In the genomic region with DNA sequence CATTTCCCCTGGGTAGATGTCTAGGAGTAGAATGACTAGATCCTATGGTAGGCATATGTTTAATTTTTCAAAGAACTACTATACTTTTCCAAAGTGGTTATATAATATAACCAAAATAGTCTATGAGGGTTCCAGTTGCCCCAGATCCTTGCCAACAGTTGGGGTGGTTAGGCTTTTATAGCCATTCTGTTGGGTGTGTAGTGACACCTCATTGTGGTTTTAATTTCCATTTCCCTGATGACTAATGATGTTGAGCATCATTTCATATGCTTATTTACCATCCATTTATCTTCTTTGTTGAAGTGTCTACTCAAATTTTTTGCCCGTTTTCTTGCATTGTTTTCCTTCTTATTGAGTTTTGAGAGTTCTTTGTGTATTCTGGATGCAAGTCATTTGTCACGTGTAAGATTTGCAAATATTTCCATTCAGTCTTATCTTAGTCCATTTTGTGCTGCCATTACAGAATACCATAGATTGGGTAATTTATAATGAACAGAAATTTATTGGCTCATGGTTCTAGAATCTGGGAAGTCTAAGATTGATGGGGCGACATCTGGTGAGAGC, we compare ENCODE assay signal across 13 cellular contexts. TPM values are rescaled to one million over a fixed set of nuclear protein-coding genes. Genes with fewer than 3 reads are reported as not detected.
A peak's percentile ranks its signal among the peaks of the same experiment; 100 is the strongest.
DNase-seq lines count a peak whose midpoint lies in the region; ATAC-seq and TF ChIP-seq lines count a peak whose summit lies in the region.
"Had no signal": no experiment of that assay in that cellular context is flagged by ENCODE, and none has a peak within 500 bp of the region (broad histone marks: within the 10 kb centered on the region; RNA-seq: fewer than 3 reads in every experiment).

No MANE protein-coding gene starts in this region.

- H3K27me3 ChIP-seq in HAP-1 (ENCODE audit: low read depth): no peaks in the 10 kb centered on the region
- no peaks in the 10 kb centered on the region for H3K27me3 ChIP-seq in foreskin keratinocyte
- H3K27me3 ChIP-seq in gastroesophageal sphincter: no peaks in the 10 kb centered on the region
- H3K27me3 ChIP-seq: upper lobe of right lung had no signal

- in situ Hi-C loops in HAP-1 (cut with MboI; ENCODE audit: low sequenced_read_pairs): no loop called here

- H3K27me3 Mint-ChIP-seq in activated CD4-positive, alpha-beta memory T cell treated with anti-CD3 and anti-CD28 coated beads for 36 hours: no peaks in the 10 kb centered on the region
- peaks cover 8% of the 10 kb centered on the region for H3K27me3 Mint-ChIP-seq in nephron progenitor cell (ENCODE audit: low read depth, poor library complexity)

- peak overlapping the region; percentile 12 for H3K27ac ChIP-seq in foreskin keratinocyte
- no peak overlapping the region for H3K27ac ChIP-seq in gastroesophageal sphincter
- H3K27ac ChIP-seq: left lung, upper lobe of right lung had no signal

- H3K4me1 Mint-ChIP-seq in activated CD4-positive, alpha-beta memory T cell treated with anti-CD3 and anti-CD28 coated beads for 36 hours (ENCODE audit: low read depth): peaks cover 50% of the 10 kb centered on the region
- H3K4me1 Mint-ChIP-seq in nephron progenitor cell: peaks cover 35% of the 10 kb centered on the region

- H3K4me1 ChIP-seq in HAP-1 (peaks cover 45% of the 10 kb centered on the region), foreskin keratinocyte (peaks cover 18% of the 10 kb centered on the region), gastroesophageal sphincter (peaks cover 0 to 24% (median 5%) of the 10 kb centered on the region in 3 donors)

- intact Hi-C loops in activated CD4-positive, alpha-beta memory T cell treated with anti-CD3 and anti-CD28 coated beads for 36 hours (cut with micrococcal nuclease): loop anchor here (1.0 to 10.0 kb wide), 4 partner anchors 53 to 383 kb away; partner anchors contain the start of gene PPP2R5E

- H3K27ac Mint-ChIP-seq in activated CD4-positive, alpha-beta memory T cell treated with anti-CD3 and anti-CD28 coated beads for 36 hours: peak overlapping the region; percentile 76
- H3K27ac Mint-ChIP-seq in nephron progenitor cell: no peak overlapping the region

- no peak for TF ChIP-seq CTCF in foreskin keratinocyte (conservative IDR thresholded peaks at IDR 0.05)
- no peak for TF ChIP-seq CTCF in nephron progenitor cell (IDR thresholded peaks at IDR 0.05)
- TF ChIP-seq CTCF in gastroesophageal sphincter (IDR thresholded peaks at IDR 0.05): no peak

- H3K4me3 ChIP-seq in HAP-1: no peak overlapping the region
- no peak overlapping the region for H3K4me3 ChIP-seq in gastroesophageal sphincter
- H3K4me3 ChIP-seq: left lung, upper lobe of right lung had no signal

- H3K9me3 ChIP-seq in HAP-1: no peaks in the 10 kb centered on the region
- no peaks in the 10 kb centered on the region for H3K9me3 ChIP-seq in gastroesophageal sphincter
- H3K9me3 ChIP-seq: left lung, upper lobe of right lung had no signal

- peak; percentile 50 to 55 for ATAC-seq in activated CD4-positive, CD25-positive, alpha-beta regulatory T cell treated with anti-CD3 and anti-CD28 coated beads, Interleukin-2, amount 50 U/mL, for 24 hours
- peak; percentile 37 for ATAC-seq in foreskin keratinocyte
- no peak for ATAC-seq in gastroesophageal sphincter
- ATAC-seq: left lung, Panc1, upper lobe of right lung had no signal

- peaks cover 3% of the 10 kb centered on the region for H3K36me3 Mint-ChIP-seq in activated CD4-positive, alpha-beta memory T cell treated with anti-CD3 and anti-CD28 coated beads for 36 hours
- peaks cover 4% of the 10 kb centered on the region for H3K36me3 Mint-ChIP-seq in nephron progenitor cell (ENCODE audit: low read depth)

- POLR2A ChIA-PET in activated CD4-positive, alpha-beta memory T cell treated with anti-CD3 and anti-CD28 coated beads for 36 hours (lab: Charles Lee): no interaction called here

- WGBS in gastroesophageal sphincter (ENCODE audit: low coverage in 1 of 2), 2 donors: 83 to 100% methylated on average over 2 to 3 of the region's 3 CpGs

- DNase-seq in activated CD4-positive, CD25-positive, alpha-beta regulatory T cell treated with anti-CD3 and anti-CD28 coated beads, Interleukin-2, amount 50 U/mL, for 72 hours: no peak
- DNase-seq in HAP-1 (ENCODE audit: low spot score in 2 of 2) (peak; percentile 41 to 94), foreskin keratinocyte (peak; percentile 46 to 67), nephron progenitor cell (no peak), anterior cingulate cortex (lab: John Stamatoyannopoulos, UW) (no peak)
- peak; percentile 41 for DNase-seq in activated CD4-positive, alpha-beta memory T cell treated with anti-CD3 and anti-CD28 coated beads for 36 hours
- DNase-seq: foreskin melanocyte, left lung, NCI-H1092, upper lobe of right lung had no signal

- H3K9me3 Mint-ChIP-seq in activated CD4-positive, alpha-beta memory T cell treated with anti-CD3 and anti-CD28 coated beads for 36 hours: no peaks in the 10 kb centered on the region
- no peaks in the 10 kb centered on the region for H3K9me3 Mint-ChIP-seq in nephron progenitor cell

- no peak overlapping the region for H3K4me3 Mint-ChIP-seq in activated CD4-positive, alpha-beta memory T cell treated with anti-CD3 and anti-CD28 coated beads for 36 hours
- no peak overlapping the region for H3K4me3 Mint-ChIP-seq in nephron progenitor cell

- TF ChIP-seq EP300 in gastroesophageal sphincter (IDR thresholded peaks at IDR 0.05): no peak

- H3K36me3 ChIP-seq in HAP-1 (replicated peaks) (no peaks in the 10 kb centered on the region), gastroesophageal sphincter (no peaks in the 10 kb centered on the region)
- H3K36me3 ChIP-seq: left lung, upper lobe of right lung had no signal

- CTCF ChIA-PET in activated CD4-positive, alpha-beta memory T cell treated with anti-CD3 and anti-CD28 coated beads for 36 hours (lab: Charles Lee): interaction anchor here (0.6 kb wide), 1 partner anchor 129 kb away, joined by 4 read pairs; the partner anchor contains the start of gene SGPP1

- TF ChIP-seq POLR2A in gastroesophageal sphincter (IDR thresholded peaks at IDR 0.05): no peak

RNA-seq across cellular contexts. Expression of gene SYNE2, which starts 4.7 kb away (rescaled TPM):
- total RNA-seq in activated CD4-positive, alpha-beta memory T cell treated with anti-CD3 and anti-CD28 coated beads for 36 hours: 10 to 100 TPM; 27.6 to 27.7 TPM
- total RNA-seq in foreskin keratinocyte (20.8 and 22.5 TPM in 2 replicates), gastroesophageal sphincter (100 to 1,000 TPM in 3 of 4 donors, 10 to 100 TPM in 1; 65.8 to 174 (median 126) TPM)
- 5.2 and 6.9 TPM in 2 replicates for polyA plus RNA-seq in foreskin keratinocyte

Comparison
In these comparisons a context has a peak if more than half of its experiments do, and no peak if none do; other contexts are left out.
1. DNase-seq: peak in HAP-1 (2 of 2), activated CD4-positive, alpha-beta memory T cell treated with anti-CD3 and anti-CD28 coated beads for 36 hours (single experiment) and foreskin keratinocyte (2 of 2); none in activated CD4-positive, CD25-positive, alpha-beta regulatory T cell treated with anti-CD3 and anti-CD28 coated beads, Interleukin-2, amount 50 U/mL, for 72 hours (single experiment), nephron progenitor cell (single experiment) and anterior cingulate cortex (0 of 58).